6 cellular contexts compared by ENCODE assay signal in genomic region chrX:152753686-152754650, GRCh38. TPM values are rescaled to one million over a fixed set of nuclear protein-coding genes. Genes with fewer than 3 reads are reported as not detected.
"Had no signal": no experiment of that assay in that cellular context is flagged by ENCODE, and none has a peak within 500 bp of the region (broad histone marks: within the 10 kb centered on the region; RNA-seq: fewer than 3 reads in every experiment).

A gene with protein sequence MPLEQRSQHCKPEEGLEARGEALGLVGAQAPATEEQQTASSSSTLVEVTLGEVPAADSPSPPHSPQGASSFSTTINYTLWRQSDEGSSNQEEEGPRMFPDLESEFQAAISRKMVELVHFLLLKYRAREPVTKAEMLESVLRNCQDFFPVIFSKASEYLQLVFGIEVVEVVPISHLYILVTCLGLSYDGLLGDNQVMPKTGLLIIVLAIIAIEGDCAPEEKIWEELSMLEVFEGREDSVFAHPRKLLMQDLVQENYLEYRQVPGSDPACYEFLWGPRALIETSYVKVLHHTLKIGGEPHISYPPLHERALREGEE (minus strand): TSS chrX:152753842. CDS start chrX:152751363, 2,479 bp downstream.

RNA-seq across cellular contexts. Expression of the gene that starts here (rescaled TPM):
- total RNA-seq: LHCN-M2, MCF 10A, NCI-H460, OCI-LY7, Peyer's patch, Right ventricle myocardium inferior had no signal
